Comparison of ENCODE assay signal across 23 cellular contexts in the genomic region with DNA sequence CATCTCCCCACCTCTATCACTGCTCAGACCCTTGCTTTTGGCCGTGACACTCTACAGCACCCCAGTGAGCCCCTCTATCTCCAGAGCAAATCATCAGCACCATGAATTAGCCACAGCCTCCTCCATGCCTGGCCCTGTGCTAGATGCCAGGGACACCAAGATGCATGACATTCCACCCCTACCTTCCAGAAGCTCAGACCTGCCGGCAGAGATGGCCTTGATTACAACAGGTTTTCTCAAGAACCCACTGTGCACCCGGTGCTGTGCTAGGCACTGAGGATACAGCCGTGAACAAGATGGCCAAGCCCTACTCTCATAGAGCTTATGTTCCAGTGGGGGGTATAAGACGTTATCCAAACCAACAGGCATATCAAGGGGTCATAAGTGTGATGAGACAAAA.
"Had no signal": no experiment of that assay in that cellular context is flagged by ENCODE, and none has a peak within 500 bp of the region (broad histone marks: within the 10 kb centered on the region; RNA-seq: fewer than 3 reads in every experiment).

No MANE protein-coding gene starts in this region.

- H3K36me3 Mint-ChIP-seq: activated naive CD4-positive, alpha-beta T cell treated with anti-CD3 and anti-CD28 coated beads, Interleukin-2, amount 50 U/mL, for 24 hours; brain; stimulated activated memory B cell treated with anti-CD40 and anti-IgM and Interleukin-4, amounts not matched to agents 10 μg/mL and 1 μg/mL and 100 μg/mL, for 72 hours had no signal

- H3K27ac Mint-ChIP-seq: activated CD4-positive, alpha-beta T cell treated with anti-CD3 and anti-CD28 coated beads, Interleukin-2, amount 10 ng/mL, durations not matched to agents 7 days and 5 days; activated CD8-positive, alpha-beta T cell treated with anti-CD3 and anti-CD28 coated beads for 36 hours; activated naive CD4-positive, alpha-beta T cell treated with anti-CD3 and anti-CD28 coated beads, Interleukin-2, amount 50 U/mL, for 24 hours; brain; nephron; stimulated activated memory B cell treated with anti-CD40 and anti-IgM and Interleukin-4, amounts not matched to agents 10 μg/mL and 1 μg/mL and 100 μg/mL, for 72 hours; T-helper 17 cell had no signal

- H3K9me3 Mint-ChIP-seq: activated CD4-positive, alpha-beta T cell treated with anti-CD3 and anti-CD28 coated beads, Interleukin-2, amount 10 ng/mL, durations not matched to agents 7 days and 5 days; activated CD8-positive, alpha-beta T cell treated with anti-CD3 and anti-CD28 coated beads for 36 hours; activated naive CD4-positive, alpha-beta T cell treated with anti-CD3 and anti-CD28 coated beads, Interleukin-2, amount 50 U/mL, for 24 hours; brain; nephron; stimulated activated memory B cell treated with anti-CD40 and anti-IgM and Interleukin-4, amounts not matched to agents 10 μg/mL and 1 μg/mL and 100 μg/mL, for 72 hours had no signal

- H3K27me3 Mint-ChIP-seq: brain had no signal

- H3K4me3 Mint-ChIP-seq: activated CD4-positive, alpha-beta T cell treated with anti-CD3 and anti-CD28 coated beads, Interleukin-2, amount 10 ng/mL, durations not matched to agents 7 days and 5 days; activated CD8-positive, alpha-beta T cell treated with anti-CD3 and anti-CD28 coated beads for 36 hours; activated naive CD4-positive, alpha-beta T cell treated with anti-CD3 and anti-CD28 coated beads, Interleukin-2, amount 50 U/mL, for 24 hours; brain; nephron; stimulated activated memory B cell treated with anti-CD40 and anti-IgM and Interleukin-4, amounts not matched to agents 10 μg/mL and 1 μg/mL and 100 μg/mL, for 72 hours; T-helper 17 cell had no signal

- DNase-seq: activated CD4-positive, alpha-beta T cell treated with anti-CD3 and anti-CD28 coated beads, Interleukin-2, amount 10 ng/mL, durations not matched to agents 7 days and 5 days; activated CD8-positive, alpha-beta T cell treated with anti-CD3 and anti-CD28 coated beads for 36 hours; activated T-cell treated with anti-CD3 and anti-CD28 coated beads, Interleukin-2, amount 50 U/mL, for 1 hour; caudate nucleus; dermis blood vessel endothelial cell; effector CD8-positive, alpha-beta T cell; gastrocnemius medialis; hippocampal formation; left cardiac atrium; mesenchymal stem cell; nucleus accumbens; small intestine; stimulated activated CD4-positive, alpha-beta T cell treated with anti-CD3 and anti-CD28 coated beads, Interleukin-15, amount 100 ng/mL, for 24 hours; SW 1271; T-helper 17 cell had no signal

- ATAC-seq: activated CD4-positive, CD25-positive, alpha-beta regulatory T cell treated with anti-CD3 and anti-CD28 coated beads, Interleukin-2, amount 50 U/mL, for 24 hours; activated CD8-positive, alpha-beta T cell treated with anti-CD3 and anti-CD28 coated beads for 36 hours; esophagus mucosa; gastrocnemius medialis; left cardiac atrium; right lobe of liver; stimulated activated memory B cell treated with anti-CD40 and anti-IgM and Interleukin-4, amounts not matched to agents 10 μg/mL and 1 μg/mL and 100 μg/mL, for 72 hours; T-helper 17 cell had no signal

- FAIRE-seq: endothelial cell of umbilical vein, small intestine had no signal
